23 cellular contexts compared by ENCODE assay signal in the genomic region with DNA sequence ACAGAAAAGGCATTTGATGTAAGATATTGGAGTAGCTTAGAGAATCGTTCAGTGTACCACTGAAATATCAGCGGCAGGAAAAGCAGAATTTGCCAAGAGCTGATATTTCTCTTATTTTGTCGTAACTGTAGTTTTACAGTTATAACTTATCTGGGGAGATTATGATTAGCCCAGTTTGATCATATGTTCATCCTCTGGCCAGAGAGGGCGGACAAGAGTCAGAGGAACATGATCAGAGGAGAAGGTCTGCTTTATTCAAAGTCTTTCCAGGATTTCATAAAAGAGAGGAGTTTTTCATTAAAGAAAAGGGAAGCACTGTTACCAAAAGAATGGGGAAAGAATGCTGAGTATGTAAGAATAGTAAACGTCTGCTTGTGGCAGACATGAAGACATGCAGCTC.
"Had no signal": no experiment of that assay in that cellular context is flagged by ENCODE, and none has a peak within 500 bp of the region (broad histone marks: within the 10 kb centered on the region; RNA-seq: fewer than 3 reads in every experiment).

No MANE protein-coding gene starts in this region.

- H3K27ac Mint-ChIP-seq: activated CD4-positive, alpha-beta memory T cell treated with anti-CD3 and anti-CD28 coated beads for 36 hours; activated naive CD4-positive, alpha-beta T cell treated with anti-CD3 and anti-CD28 coated beads for 36 hours; activated naive CD8-positive, alpha-beta T cell treated with anti-CD3 and anti-CD28 coated beads, Interleukin-2, amount 10 ng/mL, durations not matched to agents 7 days and 5 days; activated T-cell treated with anti-CD3 and anti-CD28 coated beads, Interleukin-2, amount 50 U/mL, for 72 hours; naive B cell; stimulated activated memory B cell treated with anti-CD40 and anti-IgM and Interleukin-4, amounts not matched to agents 10 μg/mL and 1 μg/mL and 100 μg/mL, for 72 hours had no signal

- H3K4me1 Mint-ChIP-seq: activated naive CD8-positive, alpha-beta T cell treated with anti-CD3 and anti-CD28 coated beads, Interleukin-2, amount 10 ng/mL, durations not matched to agents 7 days and 5 days; naive B cell; stimulated activated memory B cell treated with anti-CD40 and anti-IgM and Interleukin-4, amounts not matched to agents 10 μg/mL and 1 μg/mL and 100 μg/mL, for 72 hours had no signal

- H3K27me3 ChIP-seq: foreskin keratinocyte, sigmoid colon, stomach, suprapubic skin, tibial nerve had no signal

- H3K36me3 ChIP-seq: lower lobe of right lung, sigmoid colon, stomach, suprapubic skin, tibial nerve had no signal

- H3K9me3 ChIP-seq: lower lobe of right lung, sigmoid colon, tibial nerve had no signal

- H3K4me3 ChIP-seq: coronary artery, lower lobe of right lung, sigmoid colon, smooth muscle cell, stomach, suprapubic skin, tibial nerve had no signal

- H3K27me3 Mint-ChIP-seq: activated CD4-positive, alpha-beta memory T cell treated with anti-CD3 and anti-CD28 coated beads for 36 hours; activated naive CD8-positive, alpha-beta T cell treated with anti-CD3 and anti-CD28 coated beads, Interleukin-2, amount 10 ng/mL, durations not matched to agents 7 days and 5 days; naive B cell; stimulated activated memory B cell treated with anti-CD40 and anti-IgM and Interleukin-4, amounts not matched to agents 10 μg/mL and 1 μg/mL and 100 μg/mL, for 72 hours had no signal

- H3K27ac ChIP-seq: coronary artery, foreskin keratinocyte, lower lobe of right lung, sigmoid colon, stomach, suprapubic skin, tibial nerve had no signal

- H3K36me3 Mint-ChIP-seq: activated CD4-positive, alpha-beta memory T cell treated with anti-CD3 and anti-CD28 coated beads for 36 hours; activated naive CD8-positive, alpha-beta T cell treated with anti-CD3 and anti-CD28 coated beads, Interleukin-2, amount 10 ng/mL, durations not matched to agents 7 days and 5 days; naive B cell; stimulated activated memory B cell treated with anti-CD40 and anti-IgM and Interleukin-4, amounts not matched to agents 10 μg/mL and 1 μg/mL and 100 μg/mL, for 72 hours had no signal

- DNase-seq: activated CD4-positive, alpha-beta memory T cell treated with anti-CD3 and anti-CD28 coated beads for 36 hours; activated CD4-positive, alpha-beta T cell treated with anti-CD3 and anti-CD28 coated beads for 48 hours; activated effector memory CD4-positive, alpha-beta T cell treated with Interleukin-2 at 50 U/mL for 16 hours; activated naive CD4-positive, alpha-beta T cell treated with anti-CD3 and anti-CD28 coated beads for 36 hours; activated naive CD8-positive, alpha-beta T cell treated with anti-CD3 and anti-CD28 coated beads, Interleukin-2, amount 10 ng/mL, durations not matched to agents 7 days and 5 days; activated T-cell treated with anti-CD3 and anti-CD28 coated beads, Interleukin-2, amount 50 U/mL, for 72 hours; amygdala; cerebellar nuclear complex; erythroblast; foreskin keratinocyte; lower lobe of right lung; mesendoderm; naive B cell; posterior cingulate gyrus; sigmoid colon; stimulated activated CD4-positive, alpha-beta T cell treated with anti-CD3 and anti-CD28 coated beads, Interleukin-15, amount 100 ng/mL, for 24 hours; stomach had no signal

- ATAC-seq: activated T-cell treated with anti-CD3 and anti-CD28 coated beads, Interleukin-2, amount 50 U/mL, for 72 hours; foreskin keratinocyte; left lobe of liver; lower lobe of right lung; stimulated activated memory B cell treated with anti-CD40 and anti-IgM and Interleukin-4, amounts not matched to agents 10 μg/mL and 1 μg/mL and 100 μg/mL, for 72 hours had no signal

- H3K4me3 Mint-ChIP-seq: activated CD4-positive, alpha-beta memory T cell treated with anti-CD3 and anti-CD28 coated beads for 36 hours; activated naive CD4-positive, alpha-beta T cell treated with anti-CD3 and anti-CD28 coated beads for 36 hours; activated naive CD8-positive, alpha-beta T cell treated with anti-CD3 and anti-CD28 coated beads, Interleukin-2, amount 10 ng/mL, durations not matched to agents 7 days and 5 days; activated T-cell treated with anti-CD3 and anti-CD28 coated beads, Interleukin-2, amount 50 U/mL, for 72 hours; naive B cell; stimulated activated memory B cell treated with anti-CD40 and anti-IgM and Interleukin-4, amounts not matched to agents 10 μg/mL and 1 μg/mL and 100 μg/mL, for 72 hours had no signal
